In genomic region chr20:44153636-44154043, GRCh38 we compare ENCODE assay signal across 13 cellular contexts. TPM values are rescaled to one million over a fixed set of nuclear protein-coding genes. Genes with fewer than 3 reads are reported as not detected.
DNase-seq lines count a peak whose midpoint lies in the region; ATAC-seq, FAIRE-seq and TF ChIP-seq lines count a peak whose summit lies in the region.
"Had no signal": no experiment of that assay in that cellular context is flagged by ENCODE, and none has a peak within 500 bp of the region (broad histone marks: within the 10 kb centered on the region; RNA-seq: fewer than 3 reads in every experiment).

No MANE protein-coding gene starts in this region.

- no peaks in the 10 kb centered on the region for H3K9me3 Mint-ChIP-seq in activated naive CD8-positive, alpha-beta T cell (ENCODE audit: low read depth)

- peak overlapping the region; percentile 45 for H3K9ac ChIP-seq in keratinocyte (ENCODE audit: control insufficient read depth, extremely low read depth, insufficient read depth, low read length)
- H3K9ac ChIP-seq: BLaER1 had no signal

- H3K4me3 Mint-ChIP-seq in activated naive CD8-positive, alpha-beta T cell, result peak overlapping the region; percentile 56

- 48 to 50% methylated on average over 6 of the region's 6 CpGs for WGBS in heart right ventricle, 2 donors
- WGBS in transverse colon (ENCODE audit: low coverage in 1 of 2), 2 donors, result 53 to 60% methylated on average over 3 to 6 of the region's 6 CpGs

- peaks cover 5% of the 10 kb centered on the region for H3K27me3 Mint-ChIP-seq in activated naive CD8-positive, alpha-beta T cell

- dilution Hi-C loops in keratinocyte (cut with MboI; ENCODE audit: extremely low pct_ligation_motif_present, low sequenced_read_pairs), result no loop called here

- peak; percentile 58 for FAIRE-seq in keratinocyte (lab: Jason Lieb, UNC)
- FAIRE-seq: endothelial cell of umbilical vein, GM12891, small intestine had no signal

- H3K79me2 ChIP-seq in keratinocyte (ENCODE audit: control insufficient read depth, insufficient read depth, low read length), result no peaks in the 10 kb centered on the region

- H3K4me3 ChIP-seq in heart right ventricle (no peak overlapping the region), keratinocyte (ENCODE audit: control insufficient read depth in 2 of 3, extremely low read depth in 1 of 3, insufficient read depth in 2 of 3, low read depth in 1 of 3, low read length in 3 of 3) (no peak overlapping the region), transverse colon (no peak overlapping the region)
- H3K4me3 ChIP-seq: BLaER1, SK-N-MC had no signal

- H3K9me3 ChIP-seq in heart right ventricle (no peaks in the 10 kb centered on the region), keratinocyte (ENCODE audit: control insufficient read depth, low read depth, low read length) (no peaks in the 10 kb centered on the region), transverse colon (no peaks in the 10 kb centered on the region)
- H3K9me3 ChIP-seq: BLaER1 had no signal

- TF ChIP-seq CTCF in heart right ventricle (IDR thresholded peaks at IDR 0.05), result no peak
- no peak for TF ChIP-seq CTCF in keratinocyte (optimal IDR thresholded peaks at IDR 0.05 in 1 of 3, IDR thresholded peaks at IDR 0.05 in 1 of 3, conservative IDR thresholded peaks at IDR 0.05 in 1 of 3; ENCODE audit: extremely low read depth in 1 of 3, insufficient read depth in 2 of 3, low read length in 3 of 3)
- TF ChIP-seq CTCF in transverse colon (IDR thresholded peaks at IDR 0.05), result no peak

- H3K4me2 ChIP-seq in keratinocyte (ENCODE audit: control insufficient read depth, extremely low read depth, insufficient read depth, low read depth, low read length), result peak overlapping the region; percentile 47
- H3K4me2 ChIP-seq: BLaER1 had no signal

- intact Hi-C loops in heart right ventricle (cut with DNase I) (loop anchor here in 3 of 10 donors (5.0 kb wide), 1 partner anchor 34 kb away; the partner anchor contains the start of gene JPH2 (in 3 of the 3)), Right ventricle myocardium superior (cut with DNase I) (no loop called here), transverse colon (cut with DNase I; ENCODE audit: low total_unique reads) (no loop called here)

- H2AFZ ChIP-seq in keratinocyte (ENCODE audit: control insufficient read depth, low read length), result peak overlapping the region; percentile 20

- in situ Hi-C loops in transverse colon (cut with MboI; ENCODE audit: low pct_ligation_motif_present in 1 of 4, low pct_unique_long_range_greater_than_20kb in 1 of 4, low sequenced_read_pairs in 3 of 4), result no loop called here

- peak overlapping the region in 7 of 10 donors; percentile 40 to 91 (median 90) for H3K27ac ChIP-seq in heart right ventricle
- peak overlapping the region; percentile 70 for H3K27ac ChIP-seq in keratinocyte (ENCODE audit: control insufficient read depth, insufficient read depth, low read length)
- peak overlapping the region; percentile 75 to 87 (median 82) for H3K27ac ChIP-seq in transverse colon
- H3K27ac ChIP-seq: BLaER1, SK-N-MC had no signal

- no peak for ATAC-seq in heart right ventricle
- ATAC-seq in Right ventricle myocardium superior (ENCODE audit: poor library complexity), result no peak
- ATAC-seq in GM18498 (IDR thresholded peaks at IDR 0.05; ENCODE audit: unreplicated experiment), result no peak
- no peak for ATAC-seq in HG03378 (IDR thresholded peaks at IDR 0.05; ENCODE audit: unreplicated experiment)

- peaks cover 0 to 7% (median 0%) of the 10 kb centered on the region in 9 donors for H3K36me3 ChIP-seq in heart right ventricle
- no peaks in the 10 kb centered on the region for H3K36me3 ChIP-seq in keratinocyte (ENCODE audit: control insufficient read depth in 2 of 2, extremely low read depth in 1 of 2, insufficient read depth in 2 of 2, low read length in 2 of 2)
- no peaks in the 10 kb centered on the region for H3K36me3 ChIP-seq in transverse colon
- H3K36me3 ChIP-seq: BLaER1 had no signal

- H3K36me3 Mint-ChIP-seq in activated naive CD8-positive, alpha-beta T cell, result peaks cover 3% of the 10 kb centered on the region

- no peak for DNase-seq in heart right ventricle
- DNase-seq in Right ventricle myocardium superior, result no peak
- no peak for DNase-seq in keratinocyte (ENCODE audit: low read depth, low spot score)
- no peak for DNase-seq in transverse colon
- no peak for DNase-seq in HUDEP-2 (lab: John Stamatoyannopoulos, UW; ENCODE audit: unreplicated experiment in 76 of 76)
- DNase-seq: small intestine had no signal

- H3K27me3 ChIP-seq in heart right ventricle (peaks cover 0 to 3% (median 0%) of the 10 kb centered on the region in 7 donors), keratinocyte (ENCODE audit: control insufficient read depth, extremely low read depth, insufficient read depth, low read length) (no peaks in the 10 kb centered on the region), transverse colon (no peaks in the 10 kb centered on the region)
- H3K27me3 ChIP-seq: BLaER1 had no signal

- no peak for TF ChIP-seq POLR2A in transverse colon (IDR thresholded peaks at IDR 0.05)

- H3K4me1 ChIP-seq in heart right ventricle (peaks cover 3 to 73% (median 36%) of the 10 kb centered on the region in 9 donors), keratinocyte (ENCODE audit: control insufficient read depth, extremely low read depth, insufficient read depth, low read length) (peaks cover 42% of the 10 kb centered on the region), transverse colon (peaks cover 0 to 8% (median 3%) of the 10 kb centered on the region in 4 donors)

- H3K27ac Mint-ChIP-seq in activated naive CD8-positive, alpha-beta T cell, result peak overlapping the region; percentile 11

- no peak for TF ChIP-seq EP300 in transverse colon (IDR thresholded peaks at IDR 0.05; ENCODE audit: low read depth)

- H3K4me1 Mint-ChIP-seq in activated naive CD8-positive, alpha-beta T cell (ENCODE audit: low read depth), result peaks cover 15% of the 10 kb centered on the region

- H4K20me1 ChIP-seq in keratinocyte (ENCODE audit: control insufficient read depth, extremely low read depth, insufficient read depth, low read length), result no peaks in the 10 kb centered on the region
- H4K20me1 ChIP-seq: BLaER1 had no signal

- H3K9me1 ChIP-seq in keratinocyte (ENCODE audit: control insufficient read depth, extremely low read depth, insufficient read depth, low read length), result peaks cover 4% of the 10 kb centered on the region

RNA-seq across cellular contexts. Expression of gene JPH2, which starts 33.3 kb away (rescaled TPM):
- 100 to 1,000 TPM in 9 of 10 donors, 10 to 100 TPM in 1; 97.2 to 215 (median 152) TPM for total RNA-seq in heart right ventricle
- 10 to 100 TPM; 61.9 to 94.7 TPM for polyA plus RNA-seq in heart right ventricle
- 181 TPM for total RNA-seq in Right ventricle myocardium superior
- polyA plus RNA-seq in keratinocyte, result 2.5 to 2.9 TPM (median 2.8 TPM) in 3 replicates
- 0.45 TPM for polyA plus RNA-seq in keratinocyte (2011; ENCODE audit: low read depth)
- 1.4 and 2.4 TPM in 2 replicates for polyA plus RNA-seq in keratinocyte (2011; cell fraction: cytosol; rRNA removed)
- 3.6 and 6.7 TPM in 2 replicates for polyA plus RNA-seq in keratinocyte (2011; cell fraction: nucleus; rRNA removed)
- 2.0 and 4.1 TPM in 2 replicates for polyA plus RNA-seq in keratinocyte (2012; ENCODE audit: low replicate concordance)
- 4.6 to 7.2 TPM (median 6.0 TPM) in 3 replicates for polyA minus RNA-seq in keratinocyte
- 5.4 TPM for polyA minus RNA-seq in keratinocyte (2011; cell fraction: cytosol; rRNA and poly(A)+ RNA removed)
- polyA minus RNA-seq in keratinocyte (2011; cell fraction: nucleus; rRNA and poly(A)+ RNA removed), result 3.9 and 7.4 TPM in 2 replicates
- total RNA-seq in transverse colon, result 100 to 1,000 TPM in 1 of 4 donors, 10 to 100 TPM in 2, 1 to 10 TPM in 1; 9.8 to 216 (median 18.3) TPM
- total RNA-seq: endothelial cell of umbilical vein had no signal
- polyA plus RNA-seq: endothelial cell of umbilical vein had no signal

RNA-seq across cellular contexts. Expression of gene OSER1, which starts 56.9 kb away (rescaled TPM):
- total RNA-seq in heart right ventricle (10 to 100 TPM; 22.6 to 37.3 (median 31.3) TPM), Right ventricle myocardium superior (32.8 TPM), transverse colon (10 to 100 TPM; 11.2 to 38.0 (median 26.2) TPM)
- polyA plus RNA-seq in heart right ventricle (10 to 100 TPM; 16.4 to 26.9 TPM), keratinocyte (33.5 to 41.5 TPM (median 34.9 TPM) in 3 replicates)
- polyA plus RNA-seq in keratinocyte (2011; ENCODE audit: low read depth), result 33.0 TPM
- 20.7 and 35.6 TPM in 2 replicates for polyA plus RNA-seq in keratinocyte (2011; cell fraction: cytosol; rRNA removed)
- polyA plus RNA-seq in keratinocyte (2011; cell fraction: nucleus; rRNA removed), result 60.0 and 60.2 TPM in 2 replicates
- 21.4 and 76.0 TPM in 2 replicates for polyA plus RNA-seq in keratinocyte (2012; ENCODE audit: low replicate concordance)
- 17.3 to 21.4 TPM (median 17.9 TPM) in 3 replicates for polyA minus RNA-seq in keratinocyte
- 12.9 TPM for polyA minus RNA-seq in keratinocyte (2011; cell fraction: cytosol; rRNA and poly(A)+ RNA removed)
- polyA minus RNA-seq in keratinocyte (2011; cell fraction: nucleus; rRNA and poly(A)+ RNA removed), result 8.9 and 12.3 TPM in 2 replicates
